In genomic region chr1:115764541-115764940, GRCh38 we compare ENCODE assay signal across 8 cellular contexts. TPM values are rescaled to one million over a fixed set of nuclear protein-coding genes. Genes with fewer than 3 reads are reported as not detected.
DNase-seq lines count a peak whose midpoint lies in the region; ATAC-seq and TF ChIP-seq lines count a peak whose summit lies in the region.

No MANE protein-coding gene starts in this region.

- ATAC-seq in mucosa of descending colon (peak; percentile 67), HG03025 (IDR thresholded peaks at IDR 0.05; ENCODE audit: low FRiP score, unreplicated experiment) (no peak), GM21423 (IDR thresholded peaks at IDR 0.05; ENCODE audit: unreplicated experiment) (no peak), HG03159 (IDR thresholded peaks at IDR 0.05; ENCODE audit: unreplicated experiment) (no peak)

- TF ChIP-seq POLR2A in breast epithelium (IDR thresholded peaks at IDR 0.05), result no peak

- TF ChIP-seq RAD21 in Ishikawa (IDR thresholded peaks at IDR 0.05; ENCODE audit: low read depth), result peak; percentile 85

- H3K4me3 ChIP-seq in breast epithelium, result no peak overlapping the region
- no peak overlapping the region for H3K4me3 ChIP-seq in mucosa of descending colon

- no peak for TF ChIP-seq EP300 in Ishikawa (IDR thresholded peaks at IDR 0.05; ENCODE audit: borderline replicate concordance)

- no peaks in the 10 kb centered on the region for H3K27me3 ChIP-seq in breast epithelium

- TF ChIP-seq CTCF in breast epithelium (IDR thresholded peaks at IDR 0.05) (peak in 2 of 3 donors; percentile 16 to 34), mucosa of descending colon (IDR thresholded peaks at IDR 0.05) (no peak)

- H3K9me3 ChIP-seq in breast epithelium, result no peaks in the 10 kb centered on the region
- no peaks in the 10 kb centered on the region for H3K9me3 ChIP-seq in mucosa of descending colon

- intact Hi-C loops in breast epithelium (cut with DNase I; ENCODE audit: low total_unique reads), result no loop called here
- intact Hi-C loops in mucosa of descending colon (cut with DNase I, micrococcal nuclease), result no loop called here

- no peaks in the 10 kb centered on the region for H3K4me1 ChIP-seq in breast epithelium
- no peaks in the 10 kb centered on the region for H3K4me1 ChIP-seq in mucosa of descending colon (ENCODE audit: low read depth)

- no peak overlapping the region for H3K27ac ChIP-seq in breast epithelium

- no peaks in the 10 kb centered on the region for H3K36me3 ChIP-seq in breast epithelium
- H3K36me3 ChIP-seq in mucosa of descending colon (ENCODE audit: low read depth), result no peaks in the 10 kb centered on the region

- DNase-seq in DMS 273 treated with DMSO at 0.1 percent for 48 hours (lab: John Stamatoyannopoulos, UW) (peak; percentile 11), breast epithelium (ENCODE audit: low spot score in 2 of 2) (no peak), mucosa of descending colon (peak in 2 of 3 donors; percentile 27 to 66)
- DNase-seq in activated naive CD4-positive, alpha-beta T cell treated with anti-CD3 and anti-CD28 coated beads, Interleukin-2, amount 50 U/mL, for 16 hours, result no peak

TF ChIP-seq in Ishikawa, 13 proteins besides CTCF, POLR2A, EP300 and RAD21:
- TF ChIP-seq TAF1 (IDR thresholded peaks at IDR 0.05; ENCODE audit: low read depth) (no peak), NFIC (IDR thresholded peaks at IDR 0.05) (peak; percentile 91)

RNA-seq across cellular contexts. Expression of gene CASQ2, which starts 4.0 kb away (rescaled TPM):
- 1 to 10 TPM; 2.1 to 3.3 (median 2.6) TPM for total RNA-seq in breast epithelium
- total RNA-seq in mucosa of descending colon, result 10 to 100 TPM in 1 of 3 donors, 1 to 10 TPM in 1, under 1 TPM in 1; 0.49 to 30.4 (median 2.1) TPM

Comparison
In these comparisons a context has a peak if more than half of its experiments do, and no peak if none do; other contexts are left out.
1. DNase-seq: peak in DMS 273 treated with DMSO at 0.1 percent for 48 hours (single experiment) and mucosa of descending colon (2 of 3); none in breast epithelium (0 of 2) and activated naive CD4-positive, alpha-beta T cell treated with anti-CD3 and anti-CD28 coated beads, Interleukin-2, amount 50 U/mL, for 16 hours (single experiment).